In genomic region chr2:188478724-188479123, GRCh38 we compare ENCODE assay signal across 10 cellular contexts.
DNase-seq lines count a peak whose midpoint lies in the region; ATAC-seq and TF ChIP-seq lines count a peak whose summit lies in the region.
"Had no signal": no experiment of that assay in that cellular context is flagged by ENCODE, and none has a peak within 500 bp of the region (broad histone marks: within the 10 kb centered on the region; RNA-seq: fewer than 3 reads in every experiment).

No MANE protein-coding gene starts in this region.

- ATAC-seq in GM19351 (IDR thresholded peaks at IDR 0.05; ENCODE audit: unreplicated experiment), result peak; percentile 99
- peak; percentile 96 for ATAC-seq in HG02981 (IDR thresholded peaks at IDR 0.05; ENCODE audit: unreplicated experiment)
- no peak for ATAC-seq in Panc1

- no peaks in the 10 kb centered on the region for H3K9me3 ChIP-seq in Panc1 (ENCODE audit: control insufficient read depth, insufficient read depth, low read depth, low read length)
- H3K9me3 ChIP-seq: BLaER1 treated with 17β-estradiol and CSF1 and Interleukin-3, amounts not matched to agents 10 nM and 100 nM had no signal

- no peaks in the 10 kb centered on the region for H3K36me3 ChIP-seq in Panc1 (ENCODE audit: control insufficient read depth, insufficient read depth, low read length)
- H3K36me3 ChIP-seq: BLaER1 treated with 17β-estradiol and CSF1 and Interleukin-3, amounts not matched to agents 10 nM and 100 nM had no signal

- in situ Hi-C loops in ACHN (cut with HindIII; ENCODE audit: low pct_ligation_motif_present, low pct_unique_long_range_greater_than_20kb, low sequenced_read_pairs), result no loop called here
- in situ Hi-C loops in Panc1 (cut with HindIII; ENCODE audit: low pct_unique_long_range_greater_than_20kb, low sequenced_read_pairs), result no loop called here

- CTCF ChIA-PET in Panc1 (lab: Charles Lee), result no interaction called here

- POLR2A ChIA-PET in Panc1 (lab: Charles Lee), result no interaction called here

- intact Hi-C loops in Panc1 (cut with micrococcal nuclease; ENCODE audit: unreplicated experiment), result no loop called here

- H3K4me1 ChIP-seq in Panc1 (ENCODE audit: control insufficient read depth, insufficient read depth, low read length), result peaks cover 6% of the 10 kb centered on the region; the same call in 1 of the 2 replicates
- H3K4me1 ChIP-seq: BLaER1 treated with 17β-estradiol and CSF1 and Interleukin-3, amounts not matched to agents 10 nM and 100 nM had no signal

- peak; percentile 92 for DNase-seq in ACHN
- no peak for DNase-seq in Panc1 (ENCODE audit: low read depth, low spot score)
- no peak for DNase-seq in DMS79 (lab: John Stamatoyannopoulos, UW)
- no peak for DNase-seq in stimulated activated CD4-positive, alpha-beta T cell treated with anti-CD3 and anti-CD28 coated beads, Interleukin-12 subunit alpha, Interleukin-12 subunit beta, amount 100 ng/mL, for 4 hours
- DNase-seq in NCI-H1417 (lab: John Stamatoyannopoulos, UW), result no peak
- no peak for DNase-seq in H4 (ENCODE audit: low spot score)
- DNase-seq: SHP77 treated with DMSO at 0.1 percent for 48 hours had no signal

- no peak for TF ChIP-seq CTCF in Panc1 (IDR thresholded peaks at IDR 0.05)

- H3K4me3 ChIP-seq in Panc1 (ENCODE audit: low read depth in 2 of 2, low read length in 2 of 2), result no peak overlapping the region
- H3K4me3 ChIP-seq: BLaER1 treated with 17β-estradiol and CSF1 and Interleukin-3, amounts not matched to agents 10 nM and 100 nM had no signal

- TSS peak; percentile 28 for BruUV-seq in Panc1 (replicated peaks; lab: Mats Ljungman, UMichigan)

- H3K27me3 ChIP-seq in Panc1 (ENCODE audit: control insufficient read depth, insufficient read depth, low read length), result no peaks in the 10 kb centered on the region
- H3K27me3 ChIP-seq: BLaER1 treated with 17β-estradiol and CSF1 and Interleukin-3, amounts not matched to agents 10 nM and 100 nM had no signal

- no peak overlapping the region for H3K27ac ChIP-seq in Panc1 (ENCODE audit: low read length)
- H3K27ac ChIP-seq: BLaER1 treated with 17β-estradiol and CSF1 and Interleukin-3, amounts not matched to agents 10 nM and 100 nM had no signal
